In the genomic region with DNA sequence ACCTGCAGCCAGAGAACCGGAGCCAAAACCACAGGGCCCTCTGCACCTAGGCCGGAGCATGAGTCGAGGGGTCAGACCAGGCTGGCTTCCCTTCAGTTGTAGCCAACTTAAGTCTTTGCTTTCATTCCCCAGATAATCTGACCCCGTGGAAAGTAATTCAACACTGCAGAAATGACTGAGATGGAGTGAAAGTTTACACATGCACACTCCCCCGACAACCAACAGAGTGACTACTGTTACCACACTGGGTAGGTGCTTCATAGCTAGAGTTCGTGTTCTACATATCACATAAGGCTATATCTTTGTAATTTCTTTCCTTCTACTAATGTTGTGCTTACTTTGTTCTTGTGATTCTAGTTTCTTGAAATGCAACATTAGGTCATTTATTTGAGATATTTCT, we compare ENCODE assay signal across 22 cellular contexts. TPM values are rescaled to one million over a fixed set of nuclear protein-coding genes. Genes with fewer than 3 reads are reported as not detected.
A peak's percentile ranks its signal among the peaks of the same experiment; 100 is the strongest.
DNase-seq lines count a peak whose midpoint lies in the region; ATAC-seq, FAIRE-seq and TF ChIP-seq lines count a peak whose summit lies in the region.
"Had no signal": no experiment of that assay in that cellular context is flagged by ENCODE, and none has a peak within 500 bp of the region (broad histone marks: within the 10 kb centered on the region; RNA-seq: fewer than 3 reads in every experiment).

No MANE protein-coding gene starts in this region.

- H3K79me2 ChIP-seq in endothelial cell of umbilical vein (ENCODE audit: control insufficient read depth, insufficient read depth, low read length), result no peaks in the 10 kb centered on the region

- no peak overlapping the region for H3K9ac ChIP-seq in endothelial cell of umbilical vein (replicated peaks; ENCODE audit: extremely low read depth, insufficient read depth, low read length)
- H3K9ac ChIP-seq: GM23248 had no signal

- no peaks in the 10 kb centered on the region for H3K9me3 ChIP-seq in endothelial cell of umbilical vein (replicated peaks; ENCODE audit: control insufficient read depth, insufficient read depth, low read length)
- H3K9me3 ChIP-seq: Caco-2 had no signal

- BruUV-seq in endothelial cell of umbilical vein (replicated peaks; lab: Mats Ljungman, UMichigan), result no TSS peak

- peak; percentile 1 for DNase-seq in GM12865 (ENCODE audit: low read depth)
- peak; percentile 3 for DNase-seq in M059J (ENCODE audit: low read depth)
- DNase-seq in endothelial cell of umbilical vein (ENCODE audit: low read depth, low spot score), result no peak
- no peak for DNase-seq in stimulated activated effector memory CD8-positive, alpha-beta T cell treated with anti-CD3 and anti-CD28 coated beads, Interleukin-12 subunit alpha, Interleukin-12 subunit beta, amount 100 ng/mL, for 72 hours (ENCODE audit: low spot score in 2 of 2)
- DNase-seq in DMS153 treated with DMSO at 0.1 percent for 48 hours (lab: John Stamatoyannopoulos, UW; ENCODE audit: unreplicated experiment), result no peak
- DNase-seq: C1 segment of cervical spinal cord; Caco-2; CD4-positive, alpha-beta memory T cell; DMS153; DMS79; EL; GDM1; GM23248; H7 had no signal

- H3K4me3 ChIP-seq in GM12865 (ENCODE audit: low read depth, low read length), result no peak overlapping the region
- H3K4me3 ChIP-seq in endothelial cell of umbilical vein (replicated peaks in 1 of 3; ENCODE audit: insufficient read depth in 1 of 3, low read depth in 1 of 3, low read length in 3 of 3), result no peak overlapping the region
- H3K4me3 ChIP-seq: GM23248 had no signal

- peaks cover 0 to 1% of the 10 kb centered on the region in 2 experiments for H3K27me3 ChIP-seq in endothelial cell of umbilical vein (ENCODE audit: control insufficient read depth in 2 of 2, insufficient read depth in 2 of 2, low read length in 2 of 2)

- H3K4me1 ChIP-seq in endothelial cell of umbilical vein (ENCODE audit: control insufficient read depth, extremely low read depth, insufficient read depth, low read length), result no peaks in the 10 kb centered on the region
- H3K4me1 ChIP-seq: Caco-2 had no signal

- ATAC-seq in stimulated activated effector memory CD8-positive, alpha-beta T cell treated with anti-CD3 and anti-CD28 coated beads, Interleukin-12 subunit alpha, Interleukin-12 subunit beta, amount 100 ng/mL, for 72 hours, result peak; percentile 96
- ATAC-seq in GM21390 (IDR thresholded peaks at IDR 0.05; ENCODE audit: unreplicated experiment), result no peak
- ATAC-seq: HCT116 had no signal

- H3K9me3 Mint-ChIP-seq in stimulated activated effector memory CD8-positive, alpha-beta T cell treated with anti-CD3 and anti-CD28 coated beads, Interleukin-12 subunit alpha, Interleukin-12 subunit beta, amount 100 ng/mL, for 72 hours, result peaks cover 10% of the 10 kb centered on the region

- no peak overlapping the region for H3K4me2 ChIP-seq in endothelial cell of umbilical vein (ENCODE audit: insufficient read depth, low read length)

- CTCF ChIA-PET in endothelial cell of umbilical vein (lab: Charles Lee), result no interaction called here

- H3K4me1 Mint-ChIP-seq in stimulated activated effector memory CD8-positive, alpha-beta T cell treated with anti-CD3 and anti-CD28 coated beads, Interleukin-12 subunit alpha, Interleukin-12 subunit beta, amount 100 ng/mL, for 72 hours, result peaks cover 7% of the 10 kb centered on the region

- POLR2A ChIA-PET in endothelial cell of umbilical vein (lab: Charles Lee), result no interaction called here

- H3K27ac ChIP-seq in endothelial cell of umbilical vein (ENCODE audit: insufficient read depth, low read depth, low read length), result no peak overlapping the region
- H3K27ac ChIP-seq: GM23248 had no signal

- no peaks in the 10 kb centered on the region for H3K36me3 Mint-ChIP-seq in stimulated activated effector memory CD8-positive, alpha-beta T cell treated with anti-CD3 and anti-CD28 coated beads, Interleukin-12 subunit alpha, Interleukin-12 subunit beta, amount 100 ng/mL, for 72 hours
- H3K36me3 Mint-ChIP-seq: CD4-positive, alpha-beta memory T cell had no signal

- peak; percentile 68 for FAIRE-seq in endothelial cell of umbilical vein (lab: Jason Lieb, UNC)
- FAIRE-seq: GM12891, GM18507, H1 had no signal

- TF ChIP-seq CTCF in GM12865 (IDR thresholded peaks at IDR 0.05; ENCODE audit: insufficient read depth, low read depth, low read length, missing control alignments), result no peak
- TF ChIP-seq CTCF in endothelial cell of umbilical vein (IDR thresholded peaks at IDR 0.05; ENCODE audit: extremely low read depth in 1 of 2, insufficient read depth in 1 of 2, low read depth in 1 of 2, low read length in 2 of 2), result no peak

- TF ChIP-seq POLR2A in endothelial cell of umbilical vein (IDR thresholded peaks at IDR 0.05; ENCODE audit: low read depth, low read length), result no peak

- no peak overlapping the region for H2AFZ ChIP-seq in endothelial cell of umbilical vein (ENCODE audit: low read depth, low read length)
- H2AFZ ChIP-seq: GM23248 had no signal

- dilution Hi-C loops in endothelial cell of umbilical vein (cut with MboI; ENCODE audit: extremely low pct_ligation_motif_present, low sequenced_read_pairs), result no loop called here

- no peaks in the 10 kb centered on the region for H3K9me1 ChIP-seq in endothelial cell of umbilical vein (replicated peaks; ENCODE audit: control insufficient read depth, extremely low read depth, insufficient read depth, low read length)

- intact Hi-C loops in endothelial cell of umbilical vein (cut with micrococcal nuclease), result no loop called here

- H3K27ac Mint-ChIP-seq in stimulated activated effector memory CD8-positive, alpha-beta T cell treated with anti-CD3 and anti-CD28 coated beads, Interleukin-12 subunit alpha, Interleukin-12 subunit beta, amount 100 ng/mL, for 72 hours, result no peak overlapping the region
- H3K27ac Mint-ChIP-seq: CD4-positive, alpha-beta memory T cell had no signal

- no peak overlapping the region for H3K4me3 Mint-ChIP-seq in stimulated activated effector memory CD8-positive, alpha-beta T cell treated with anti-CD3 and anti-CD28 coated beads, Interleukin-12 subunit alpha, Interleukin-12 subunit beta, amount 100 ng/mL, for 72 hours
- H3K4me3 Mint-ChIP-seq: CD4-positive, alpha-beta memory T cell had no signal

- no peaks in the 10 kb centered on the region for H3K36me3 ChIP-seq in endothelial cell of umbilical vein (ENCODE audit: control insufficient read depth in 2 of 2, extremely low read depth in 1 of 2, insufficient read depth in 2 of 2, low read length in 2 of 2)

- H4K20me1 ChIP-seq in endothelial cell of umbilical vein (replicated peaks; ENCODE audit: control insufficient read depth, extremely low read depth, insufficient read depth, low read length), result no peaks in the 10 kb centered on the region

TF ChIP-seq in endothelial cell of umbilical vein, 7 proteins besides CTCF, POLR2A, EP300 and RAD21:
- no peak for TF ChIP-seq GATA2 (IDR thresholded peaks at IDR 0.05; ENCODE audit: insufficient read depth, insufficient read length, low read depth, low read length)
TF ChIP-seq in endothelial cell of umbilical vein: peak in this region for 0.

RNA-seq across cellular contexts. Expression of a gene that starts 7.1 kb away (rescaled TPM):
- total RNA-seq in M059J (2014; rRNA removed; shearing (Covaris generic)), result 1.1 TPM in 1 of 2 replicates, not detected in the other
- total RNA-seq in endothelial cell of umbilical vein, result not detected in 2 replicates
- polyA plus RNA-seq in endothelial cell of umbilical vein, result not detected in 2 replicates
- polyA plus RNA-seq in endothelial cell of umbilical vein (2011; cell fraction: cytosol; rRNA removed), result not detected in 2 replicates
- polyA plus RNA-seq in endothelial cell of umbilical vein (2011; cell fraction: nucleus; rRNA removed), result not detected in 2 replicates
- 0.49 and 0.98 TPM in 2 replicates for polyA plus RNA-seq in endothelial cell of umbilical vein (2012)
- 0.41 and 1.6 TPM in 2 replicates for polyA minus RNA-seq in endothelial cell of umbilical vein
- not detected for polyA minus RNA-seq in endothelial cell of umbilical vein (2011; cell fraction: cytosol; rRNA and poly(A)+ RNA removed)
- not detected in 2 replicates for polyA minus RNA-seq in endothelial cell of umbilical vein (2011; cell fraction: nucleus; rRNA and poly(A)+ RNA removed)
- total RNA-seq: A172; A673; Caco-2; CD4-positive, alpha-beta memory T cell; GM23248; H1; H7 had no signal
- polyA plus RNA-seq: BJ; CD4-positive, alpha-beta memory T cell; GM23248; H1 had no signal

RNA-seq across cellular contexts. Expression of a gene that starts 41.4 kb away (rescaled TPM):
- not detected in 2 replicates for total RNA-seq in M059J (2014; rRNA removed; shearing (Covaris generic))
- not detected in 2 replicates for total RNA-seq in endothelial cell of umbilical vein
- not detected in 2 replicates for polyA plus RNA-seq in endothelial cell of umbilical vein
- not detected in 2 replicates for polyA plus RNA-seq in endothelial cell of umbilical vein (2011; cell fraction: cytosol; rRNA removed)
- not detected in 2 replicates for polyA plus RNA-seq in endothelial cell of umbilical vein (2011; cell fraction: nucleus; rRNA removed)
- polyA plus RNA-seq in endothelial cell of umbilical vein (2012), result not detected in 2 replicates
- polyA minus RNA-seq in endothelial cell of umbilical vein, result not detected in 2 replicates
- polyA minus RNA-seq in endothelial cell of umbilical vein (2011; cell fraction: cytosol; rRNA and poly(A)+ RNA removed), result not detected
- not detected in 2 replicates for polyA minus RNA-seq in endothelial cell of umbilical vein (2011; cell fraction: nucleus; rRNA and poly(A)+ RNA removed)
- total RNA-seq: A172; A673; Caco-2; CD4-positive, alpha-beta memory T cell; GM23248; H1; H7 had no signal
- polyA plus RNA-seq: BJ; CD4-positive, alpha-beta memory T cell; GM23248; H1 had no signal

Comparison
In these comparisons a context has a peak if more than half of its experiments do, and no peak if none do; other contexts are left out.
1. DNase-seq: peak in GM12865 (single experiment) and M059J (single experiment); none in endothelial cell of umbilical vein (single experiment), stimulated activated effector memory CD8-positive, alpha-beta T cell treated with anti-CD3 and anti-CD28 coated beads, Interleukin-12 subunit alpha, Interleukin-12 subunit beta, amount 100 ng/mL, for 72 hours (0 of 2) and DMS153 treated with DMSO at 0.1 percent for 48 hours (single experiment).